Comparison of ENCODE assay signal across 7 cellular contexts in genomic region chr7:18777314-18777713, GRCh38.
"Had no signal": no experiment of that assay in that cellular context is flagged by ENCODE, and none has a peak within 500 bp of the region (broad histone marks: within the 10 kb centered on the region; RNA-seq: fewer than 3 reads in every experiment).

No MANE protein-coding gene starts in this region.

- H3K27ac ChIP-seq: HL-60, KMS-11 had no signal

- FAIRE-seq: HTR-8/SVneo, K562 had no signal

- H3K4me2 ChIP-seq: KMS-11 had no signal

- DNase-seq: IMR-90, KBM-7, KG1 had no signal

- H3K9ac ChIP-seq: KMS-11 had no signal

- H3K4me3 ChIP-seq: K562 had no signal

- ATAC-seq: K562 had no signal
